8 cellular contexts compared by ENCODE assay signal in genomic region chr5:72138943-72139467, GRCh38. TPM values are rescaled to one million over a fixed set of nuclear protein-coding genes. Genes with fewer than 3 reads are reported as not detected.
A peak's percentile ranks its signal among the peaks of the same experiment; 100 is the strongest.
DNase-seq lines count a peak whose midpoint lies in the region; TF ChIP-seq lines count a peak whose summit lies in the region.

No MANE protein-coding gene starts in this region.

- H3K9me3 Mint-ChIP-seq in activated naive CD4-positive, alpha-beta T cell treated with anti-CD3 and anti-CD28 coated beads for 36 hours = no peaks in the 10 kb centered on the region
- no peaks in the 10 kb centered on the region for H3K9me3 Mint-ChIP-seq in CD8-positive, alpha-beta memory T cell

- POLR2A ChIA-PET in A673 (lab: Charles Lee; ENCODE audit: low non-redundant PET) = no interaction called here
- POLR2A ChIA-PET in CD8-positive, alpha-beta memory T cell (lab: Charles Lee) = no interaction called here

- DNase-seq in activated naive CD4-positive, alpha-beta T cell treated with anti-CD3 and anti-CD28 coated beads for 36 hours = peak; percentile 33
- DNase-seq in activated naive CD4-positive, alpha-beta T cell (lab: John Stamatoyannopoulos, UW) = no peak
- DNase-seq in SK-N-DZ (ENCODE audit: low spot score) = peak; percentile 76
- peak; percentile 68 for DNase-seq in fibroblast of villous mesenchyme (ENCODE audit: low read depth)
- no peak for DNase-seq in tibial artery
- DNase-seq in A673 (ENCODE audit: low spot score) = no peak
- DNase-seq in SHP77 treated with DMSO at 0.1 percent for 48 hours (lab: John Stamatoyannopoulos, UW) = no peak
- no peak for DNase-seq in CD8-positive, alpha-beta memory T cell

- no peak overlapping the region for H3K27ac Mint-ChIP-seq in activated naive CD4-positive, alpha-beta T cell treated with anti-CD3 and anti-CD28 coated beads for 36 hours
- peak overlapping the region in 1 of 8 donors; percentile 5 for H3K27ac Mint-ChIP-seq in CD8-positive, alpha-beta memory T cell

- peaks cover 35% of the 10 kb centered on the region for H3K27me3 Mint-ChIP-seq in activated naive CD4-positive, alpha-beta T cell treated with anti-CD3 and anti-CD28 coated beads for 36 hours (ENCODE audit: low read depth)
- H3K27me3 Mint-ChIP-seq in CD8-positive, alpha-beta memory T cell = peaks cover 23 to 65% of the 10 kb centered on the region in 2 donors

- peaks cover 21% of the 10 kb centered on the region for H3K4me1 Mint-ChIP-seq in activated naive CD4-positive, alpha-beta T cell treated with anti-CD3 and anti-CD28 coated beads for 36 hours (ENCODE audit: low read depth)
- peaks cover 4 to 10% (median 5%) of the 10 kb centered on the region in 3 donors for H3K4me1 Mint-ChIP-seq in CD8-positive, alpha-beta memory T cell

- H3K4me3 ChIP-seq in fibroblast of villous mesenchyme (ENCODE audit: low read depth, low read length) = no peak overlapping the region
- no peak overlapping the region for H3K4me3 ChIP-seq in tibial artery
- H3K4me3 ChIP-seq in A673 (ENCODE audit: low read depth, low read length, poor library complexity, severe bottlenecking) = no peak overlapping the region
- H3K4me3 ChIP-seq in CD8-positive, alpha-beta memory T cell (ENCODE audit: low read length) = no peak overlapping the region

- intact Hi-C loops in activated naive CD4-positive, alpha-beta T cell treated with anti-CD3 and anti-CD28 coated beads for 36 hours (cut with micrococcal nuclease) = loop anchor here (1.0 to 10.0 kb wide), 9 partner anchors 46 to 678 kb away; partner anchors contain the start of genes MRPS27, PTCD2 and TNPO1
- intact Hi-C loops in tibial artery (cut with DNase I; ENCODE audit: low total_unique reads) = no loop called here
- intact Hi-C loops in A673 (cut with micrococcal nuclease; ENCODE audit: unreplicated experiment) = loop anchor here (5.0 kb wide), 2 partner anchors 143 to 168 kb away; no protein-coding TSS in a partner anchor

- CTCF ChIA-PET in activated naive CD4-positive, alpha-beta T cell treated with anti-CD3 and anti-CD28 coated beads for 36 hours (lab: Charles Lee) = interaction anchor here (0.6 kb wide), 1 partner anchor 10 kb away, joined by 5 read pairs; no protein-coding TSS in a partner anchor
- CTCF ChIA-PET in A673 (lab: Charles Lee) = no interaction called here
- CTCF ChIA-PET in CD8-positive, alpha-beta memory T cell (lab: Charles Lee) = no interaction called here

- H3K27me3 ChIP-seq in tibial artery = no peaks in the 10 kb centered on the region
- H3K27me3 ChIP-seq in A673 (replicated peaks; ENCODE audit: insufficient read depth, low read depth, low read length, poor library complexity) = no peaks in the 10 kb centered on the region
- H3K27me3 ChIP-seq in CD8-positive, alpha-beta memory T cell (ENCODE audit: insufficient read depth, low read length, poor library complexity, severe bottlenecking) = no peaks in the 10 kb centered on the region

- H3K4me3 Mint-ChIP-seq in activated naive CD4-positive, alpha-beta T cell treated with anti-CD3 and anti-CD28 coated beads for 36 hours = no peak overlapping the region
- H3K4me3 Mint-ChIP-seq in CD8-positive, alpha-beta memory T cell = no peak overlapping the region

- H3K36me3 Mint-ChIP-seq in activated naive CD4-positive, alpha-beta T cell treated with anti-CD3 and anti-CD28 coated beads for 36 hours (ENCODE audit: low read depth) = no peaks in the 10 kb centered on the region
- H3K36me3 Mint-ChIP-seq in CD8-positive, alpha-beta memory T cell = no peaks in the 10 kb centered on the region

- H3K9me3 ChIP-seq in tibial artery (no peaks in the 10 kb centered on the region), A673 (ENCODE audit: low read depth, low read length, poor library complexity, severe bottlenecking) (no peaks in the 10 kb centered on the region)
- H3K9me3 ChIP-seq in CD8-positive, alpha-beta memory T cell (ENCODE audit: low read length) = no peaks in the 10 kb centered on the region

- TF ChIP-seq CTCF in fibroblast of villous mesenchyme (IDR thresholded peaks at IDR 0.05; ENCODE audit: insufficient read depth, low read depth, low read length) (no peak), tibial artery (IDR thresholded peaks at IDR 0.05) (no peak), A673 (conservative IDR thresholded peaks at IDR 0.05; ENCODE audit: low read depth, low read length) (no peak)

- H3K4me1 ChIP-seq in tibial artery = peaks cover 0 to 99% (median 52%) of the 10 kb centered on the region in 4 donors
- peaks cover 52% of the 10 kb centered on the region for H3K4me1 ChIP-seq in A673 (ENCODE audit: insufficient read depth, low read length, poor library complexity, severe bottlenecking)
- no peaks in the 10 kb centered on the region for H3K4me1 ChIP-seq in CD8-positive, alpha-beta memory T cell (ENCODE audit: insufficient read depth, low read length)

- no peaks in the 10 kb centered on the region for H3K36me3 ChIP-seq in tibial artery
- no peaks in the 10 kb centered on the region for H3K36me3 ChIP-seq in A673 (ENCODE audit: insufficient read depth, low read length, poor library complexity, severe bottlenecking)
- H3K36me3 ChIP-seq in CD8-positive, alpha-beta memory T cell (ENCODE audit: insufficient read depth, low read length) = no peaks in the 10 kb centered on the region

- no TSS peak for BruUV-seq in A673 (replicated peaks; lab: Mats Ljungman, UMichigan)

- H3K27ac ChIP-seq in tibial artery (peak overlapping the region; percentile 82 to 87), A673 (ENCODE audit: low read depth, low read length, poor library complexity, severe bottlenecking) (no peak overlapping the region)
- H3K27ac ChIP-seq in CD8-positive, alpha-beta memory T cell (ENCODE audit: low read depth, low read length) = no peak overlapping the region

RNA-seq across cellular contexts. Expression of gene MAP1B, which starts 31.7 kb away (rescaled TPM):
- under 1 TPM; 0.14 to 0.32 TPM for total RNA-seq in activated naive CD4-positive, alpha-beta T cell treated with anti-CD3 and anti-CD28 coated beads for 36 hours
- polyA plus RNA-seq in SK-N-DZ (2014; cell fraction: cytosol; rRNA removed) = 86.5 and 93.2 TPM in 2 replicates
- 32.0 and 53.3 TPM in 2 replicates for polyA plus RNA-seq in SK-N-DZ (2014; cell fraction: nucleus; rRNA removed)
- total RNA-seq in fibroblast of villous mesenchyme = 74.3 and 124 TPM in 2 replicates
- total RNA-seq in A673 (2021) = 134 and 135 TPM in 2 replicates
- total RNA-seq in CD8-positive, alpha-beta memory T cell = under 1 TPM; 0.13 to 0.18 TPM
- 0.16 TPM for polyA plus RNA-seq in CD8-positive, alpha-beta memory T cell

Comparison
In these comparisons a context has a peak if more than half of its experiments do, and no peak if none do; other contexts are left out.
1. DNase-seq: peak in activated naive CD4-positive, alpha-beta T cell treated with anti-CD3 and anti-CD28 coated beads for 36 hours (single experiment), SK-N-DZ (single experiment) and fibroblast of villous mesenchyme (single experiment); none in activated naive CD4-positive, alpha-beta T cell (0 of 4), tibial artery (0 of 2), A673 (single experiment), SHP77 treated with DMSO at 0.1 percent for 48 hours (single experiment) and CD8-positive, alpha-beta memory T cell (0 of 5).
2. H3K27ac ChIP-seq: peak in tibial artery (2 of 2); none in A673 (single experiment) and CD8-positive, alpha-beta memory T cell (single experiment).
3. RNA of gene MAP1B, which starts 31.7 kb away (total RNA-seq): 134 to 135 TPM in A673 and 74.3 to 124 TPM in fibroblast of villous mesenchyme; 0.14 to 0.32 TPM in activated naive CD4-positive, alpha-beta T cell treated with anti-CD3 and anti-CD28 coated beads for 36 hours and 0.13 to 0.18 TPM in CD8-positive, alpha-beta memory T cell; every median in the first group is over 10 times any median in the second.